ENCODE assay signal across 10 cellular contexts in genomic region chr2:230905448-230906430, GRCh38. TPM values are rescaled to one million over a fixed set of nuclear protein-coding genes. Genes with fewer than 3 reads are reported as not detected.
DNase-seq lines count a peak whose midpoint lies in the region; ATAC-seq and TF ChIP-seq lines count a peak whose summit lies in the region.
"Had no signal": no experiment of that assay in that cellular context is flagged by ENCODE, and none has a peak within 500 bp of the region (broad histone marks: within the 10 kb centered on the region; RNA-seq: fewer than 3 reads in every experiment).

No MANE protein-coding gene starts in this region.

- no peak overlapping the region for H3K4me3 ChIP-seq in BE2C (ENCODE audit: low read depth, low read length)
- no peak overlapping the region for H3K4me3 ChIP-seq in MG63

- H3K36me3 ChIP-seq in BE2C (no peaks in the 10 kb centered on the region), MG63 (no peaks in the 10 kb centered on the region)

- H3K36me3 Mint-ChIP-seq in activated naive CD4-positive, alpha-beta T cell treated with anti-CD3 and anti-CD28 coated beads, Interleukin-2, amount 50 U/mL, for 72 hours: peaks cover 10 to 43% of the 10 kb centered on the region in 2 donors

- intact Hi-C loops in sciatic nerve (cut with DNase I): no loop called here

- TF ChIP-seq CTCF in BE2C (IDR thresholded peaks at IDR 0.05; ENCODE audit: low read depth, low read length): no peak

- H3K27me3 ChIP-seq in BE2C (no peaks in the 10 kb centered on the region), MG63 (0 out of 2 replicates have a peak, but pooled peaks cover 6% of the 10 kb centered on the region)

- no peaks in the 10 kb centered on the region for H3K9me3 ChIP-seq in BE2C
- no peaks in the 10 kb centered on the region for H3K9me3 ChIP-seq in MG63

- peaks cover 4% of the 10 kb centered on the region; the same call in 1 of the 2 replicates for H3K4me1 ChIP-seq in BE2C

- H3K9me3 Mint-ChIP-seq in activated naive CD4-positive, alpha-beta T cell treated with anti-CD3 and anti-CD28 coated beads, Interleukin-2, amount 50 U/mL, for 72 hours: no peaks in the 10 kb centered on the region

- peak; percentile 85 to 90 for ATAC-seq in activated naive CD4-positive, alpha-beta T cell treated with anti-CD3 and anti-CD28 coated beads, Interleukin-2, amount 50 U/mL, for 72 hours
- ATAC-seq in sciatic nerve: no peak

- DNase-seq in BE2C: peak; percentile 18
- peak in 4 of 5 experiments; percentile 45 to 88 (median 72) for DNase-seq in T-helper 2 cell
- DNase-seq in activated naive CD4-positive, alpha-beta T cell treated with anti-CD3 and anti-CD28 coated beads, Interleukin-2, amount 50 U/mL, for 72 hours (ENCODE audit: low spot score in 2 of 2): peak; percentile 77 to 93
- peak; percentile 39 for DNase-seq in sciatic nerve (ENCODE audit: low spot score)
- DNase-seq in pons (ENCODE audit: low spot score): no peak
- no peak for DNase-seq in NCI-H1930 (lab: John Stamatoyannopoulos, UW)
- no peak for DNase-seq in NCI-H1048 (lab: John Stamatoyannopoulos, UW)
- DNase-seq in MG63: no peak

- H3K27ac Mint-ChIP-seq in activated naive CD4-positive, alpha-beta T cell treated with anti-CD3 and anti-CD28 coated beads, Interleukin-2, amount 50 U/mL, for 72 hours: peak overlapping the region in 1 of 2 donors; percentile 89

RNA-seq across cellular contexts. Expression of gene GPR55, which starts 19.3 kb away (rescaled TPM):
- not detected for polyA plus RNA-seq in BE2C (2012; ENCODE audit: insufficient read depth, insufficient read length, low read depth)
- 10 to 100 TPM in 1 of 2 donors, 1 to 10 TPM in 1; 2.6 to 12.1 TPM for total RNA-seq in activated naive CD4-positive, alpha-beta T cell treated with anti-CD3 and anti-CD28 coated beads, Interleukin-2, amount 50 U/mL, for 72 hours
- total RNA-seq in sciatic nerve: 0.18 TPM
- total RNA-seq in MG63 (2014; rRNA removed; shearing (Covaris generic); ENCODE audit: low replicate concordance): not detected in 2 replicates
- total RNA-seq: astrocyte had no signal
- polyA plus RNA-seq: BJ had no signal

RNA-seq across cellular contexts. Expression of gene ITM2C, which starts 41.0 kb away (rescaled TPM):
- 1,292 TPM for polyA plus RNA-seq in BE2C (2012; ENCODE audit: insufficient read depth, insufficient read length, low read depth)
- total RNA-seq in activated naive CD4-positive, alpha-beta T cell treated with anti-CD3 and anti-CD28 coated beads, Interleukin-2, amount 50 U/mL, for 72 hours: 10 to 100 TPM; 18.4 to 90.2 TPM
- total RNA-seq in sciatic nerve: 136 TPM
- total RNA-seq in MG63 (2014; rRNA removed; shearing (Covaris generic); ENCODE audit: low replicate concordance): 31.2 and 37.1 TPM in 2 replicates

Comparison
In these comparisons a context has a peak if more than half of its experiments do, and no peak if none do; other contexts are left out.
1. DNase-seq: peak in BE2C (single experiment), T-helper 2 cell (4 of 5), activated naive CD4-positive, alpha-beta T cell treated with anti-CD3 and anti-CD28 coated beads, Interleukin-2, amount 50 U/mL, for 72 hours (2 of 2) and sciatic nerve (single experiment); none in pons (single experiment), NCI-H1930 (0 of 2), NCI-H1048 (single experiment) and MG63 (single experiment).